In the genomic region with DNA sequence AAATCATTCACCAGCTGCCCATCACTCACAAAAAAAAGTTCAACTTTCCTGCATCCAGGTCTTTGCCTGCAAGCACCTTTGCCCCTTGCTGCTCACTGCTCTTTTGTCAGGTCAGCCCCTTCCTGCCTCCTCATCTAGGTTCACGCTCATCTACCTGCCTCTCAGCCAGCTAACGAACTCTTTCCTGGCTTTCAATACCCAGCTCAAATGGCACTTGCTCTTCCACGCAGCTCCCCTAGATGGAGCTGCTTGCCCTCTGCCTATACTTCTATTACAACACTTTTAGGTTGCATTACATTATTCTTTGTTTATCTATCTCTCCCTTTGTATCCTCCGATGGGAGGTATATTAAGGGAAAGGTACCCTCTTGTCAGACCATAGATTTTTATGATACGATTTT, we compare ENCODE assay signal across 1 cellular context.
A peak's percentile ranks its signal among the peaks of the same experiment; 100 is the strongest.
TF ChIP-seq lines count a peak whose summit lies in the region.

No MANE protein-coding gene starts in this region.

TF ChIP-seq in HepG2, 621 proteins besides CTCF, POLR2A, EP300 and RAD21 (continued from another document):
- TF ChIP-seq, protein P1, sequence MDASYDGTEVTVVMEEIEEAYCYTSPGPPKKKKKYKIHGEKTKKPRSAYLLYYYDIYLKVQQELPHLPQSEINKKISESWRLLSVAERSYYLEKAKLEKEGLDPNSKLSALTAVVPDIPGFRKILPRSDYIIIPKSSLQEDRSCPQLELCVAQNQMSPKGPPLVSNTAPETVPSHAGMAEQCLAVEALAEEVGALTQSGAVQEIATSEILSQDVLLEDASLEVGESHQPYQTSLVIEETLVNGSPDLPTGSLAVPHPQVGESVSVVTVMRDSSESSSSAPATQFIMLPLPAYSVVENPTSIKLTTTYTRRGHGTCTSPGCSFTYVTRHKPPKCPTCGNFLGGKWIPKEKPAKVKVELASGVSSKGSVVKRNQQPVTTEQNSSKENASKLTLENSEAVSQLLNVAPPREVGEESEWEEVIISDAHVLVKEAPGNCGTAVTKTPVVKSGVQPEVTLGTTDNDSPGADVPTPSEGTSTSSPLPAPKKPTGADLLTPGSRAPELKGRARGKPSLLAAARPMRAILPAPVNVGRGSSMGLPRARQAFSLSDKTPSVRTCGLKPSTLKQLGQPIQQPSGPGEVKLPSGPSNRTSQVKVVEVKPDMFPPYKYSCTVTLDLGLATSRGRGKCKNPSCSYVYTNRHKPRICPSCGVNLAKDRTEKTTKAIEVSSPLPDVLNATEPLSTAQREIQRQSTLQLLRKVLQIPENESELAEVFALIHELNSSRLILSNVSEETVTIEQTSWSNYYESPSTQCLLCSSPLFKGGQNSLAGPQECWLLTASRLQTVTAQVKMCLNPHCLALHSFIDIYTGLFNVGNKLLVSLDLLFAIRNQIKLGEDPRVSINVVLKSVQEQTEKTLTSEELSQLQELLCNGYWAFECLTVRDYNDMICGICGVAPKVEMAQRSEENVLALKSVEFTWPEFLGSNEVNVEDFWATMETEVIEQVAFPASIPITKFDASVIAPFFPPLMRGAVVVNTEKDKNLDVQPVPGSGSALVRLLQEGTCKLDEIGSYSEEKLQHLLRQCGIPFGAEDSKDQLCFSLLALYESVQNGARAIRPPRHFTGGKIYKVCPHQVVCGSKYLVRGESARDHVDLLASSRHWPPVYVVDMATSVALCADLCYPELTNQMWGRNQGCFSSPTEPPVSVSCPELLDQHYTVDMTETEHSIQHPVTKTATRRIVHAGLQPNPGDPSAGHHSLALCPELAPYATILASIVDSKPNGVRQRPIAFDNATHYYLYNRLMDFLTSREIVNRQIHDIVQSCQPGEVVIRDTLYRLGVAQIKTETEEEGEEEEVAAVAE (CRISPR knock-in tag; IDR thresholded peaks at IDR 0.05; ENCODE audit: borderline replicate concordance), result no peak
- TF ChIP-seq ZFP1 (CRISPR knock-in tag; IDR thresholded peaks at IDR 0.05), result peak; percentile 100
